ENCODE assay signal across 1 cellular context in the genomic region with DNA sequence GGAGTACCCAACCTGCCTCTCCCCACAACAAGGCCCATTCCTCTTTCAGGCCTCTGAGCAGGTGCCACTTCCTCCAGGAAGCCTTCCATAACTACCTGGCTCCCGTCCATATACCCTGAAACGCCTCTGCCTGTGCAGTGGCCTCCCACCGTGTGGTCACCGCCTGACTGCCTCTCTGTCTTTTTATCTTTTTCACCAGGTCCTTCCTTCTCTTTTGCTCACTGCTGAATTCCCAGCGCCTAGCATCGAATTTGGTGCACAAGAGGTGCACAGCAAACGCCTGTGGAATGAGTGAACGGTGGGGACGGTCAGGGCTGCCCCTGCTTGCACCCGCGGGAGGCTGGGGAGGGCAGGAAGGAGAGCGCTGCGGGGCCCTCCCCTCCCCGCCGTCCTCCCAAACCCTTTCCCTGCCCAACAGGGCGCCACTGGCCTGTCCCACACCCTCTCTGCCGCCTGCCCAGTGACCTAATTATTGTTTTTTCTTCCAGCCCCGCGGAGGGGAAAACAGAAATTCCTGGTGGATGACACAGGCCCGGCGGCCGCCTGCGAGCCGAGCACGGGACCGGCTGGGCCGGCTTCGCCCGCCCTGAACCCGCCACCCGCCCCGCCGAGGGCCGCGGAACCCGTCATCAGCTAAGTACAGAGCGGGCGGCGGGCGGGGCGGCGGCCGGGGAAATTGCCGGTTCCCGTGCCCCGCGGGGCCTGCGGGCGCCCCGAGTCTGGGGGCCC.
TF ChIP-seq lines count a peak whose summit lies in the region.

No MANE protein-coding gene starts in this region.

TF ChIP-seq in HepG2, 621 proteins besides CTCF, POLR2A, EP300 and RAD21 (continued from another document and continues in another):
- TF ChIP-seq, protein P1, sequence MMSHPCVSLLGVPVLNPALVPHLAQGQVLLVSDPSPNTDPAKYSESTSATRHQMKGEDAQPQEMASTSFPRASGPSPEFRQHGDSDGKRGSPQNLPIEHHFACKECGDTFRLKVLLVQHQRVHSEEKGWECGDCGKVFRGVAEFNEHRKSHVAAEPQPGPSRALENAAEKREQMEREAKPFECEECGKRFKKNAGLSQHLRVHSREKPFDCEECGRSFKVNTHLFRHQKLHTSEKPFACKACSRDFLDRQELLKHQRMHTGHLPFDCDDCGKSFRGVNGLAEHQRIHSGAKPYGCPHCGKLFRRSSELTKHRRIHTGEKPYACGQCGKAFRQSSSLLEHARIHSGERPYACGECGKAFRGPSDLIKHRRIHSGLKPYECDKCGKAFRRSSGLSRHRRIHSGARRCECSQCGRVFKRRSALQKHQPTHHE (CRISPR knock-in tag; IDR thresholded peaks at IDR 0.05; ENCODE audit: borderline replicate concordance), result no peak
- TF ChIP-seq, protein P2, sequence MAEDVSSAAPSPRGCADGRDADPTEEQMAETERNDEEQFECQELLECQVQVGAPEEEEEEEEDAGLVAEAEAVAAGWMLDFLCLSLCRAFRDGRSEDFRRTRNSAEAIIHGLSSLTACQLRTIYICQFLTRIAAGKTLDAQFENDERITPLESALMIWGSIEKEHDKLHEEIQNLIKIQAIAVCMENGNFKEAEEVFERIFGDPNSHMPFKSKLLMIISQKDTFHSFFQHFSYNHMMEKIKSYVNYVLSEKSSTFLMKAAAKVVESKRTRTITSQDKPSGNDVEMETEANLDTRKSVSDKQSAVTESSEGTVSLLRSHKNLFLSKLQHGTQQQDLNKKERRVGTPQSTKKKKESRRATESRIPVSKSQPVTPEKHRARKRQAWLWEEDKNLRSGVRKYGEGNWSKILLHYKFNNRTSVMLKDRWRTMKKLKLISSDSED (CRISPR knock-in tag; IDR thresholded peaks at IDR 0.05), result no peak
- TF ChIP-seq RBM22 (optimal IDR thresholded peaks at IDR 0.05; ENCODE audit: low read length) (no peak), KDM5B (CRISPR knock-in tag; IDR thresholded peaks at IDR 0.05; ENCODE audit: borderline replicate concordance) (no peak), PCBP1 (IDR thresholded peaks at IDR 0.05; ENCODE audit: borderline replicate concordance, low read depth, low read length) (0 out of 2 replicates have a peak, but pooled peaks have one; percentile 41), MEIS1 (CRISPR knock-in tag; IDR thresholded peaks at IDR 0.05; ENCODE audit: borderline replicate concordance) (no peak), ZNF124 (CRISPR knock-in tag; IDR thresholded peaks at IDR 0.05) (no peak), ZNF614 (CRISPR knock-in tag; IDR thresholded peaks at IDR 0.05; ENCODE audit: borderline replicate concordance) (no peak), ZNF777 (CRISPR knock-in tag; IDR thresholded peaks at IDR 0.05) (0 out of 2 replicates have a peak, but pooled peaks have one; percentile 29), HNRNPL (IDR thresholded peaks at IDR 0.05; ENCODE audit: low read depth, low read length) (no peak), SKI (IDR thresholded peaks at IDR 0.05; ENCODE audit: partially characterized antibody) (no peak)
- TF ChIP-seq, protein P3, sequence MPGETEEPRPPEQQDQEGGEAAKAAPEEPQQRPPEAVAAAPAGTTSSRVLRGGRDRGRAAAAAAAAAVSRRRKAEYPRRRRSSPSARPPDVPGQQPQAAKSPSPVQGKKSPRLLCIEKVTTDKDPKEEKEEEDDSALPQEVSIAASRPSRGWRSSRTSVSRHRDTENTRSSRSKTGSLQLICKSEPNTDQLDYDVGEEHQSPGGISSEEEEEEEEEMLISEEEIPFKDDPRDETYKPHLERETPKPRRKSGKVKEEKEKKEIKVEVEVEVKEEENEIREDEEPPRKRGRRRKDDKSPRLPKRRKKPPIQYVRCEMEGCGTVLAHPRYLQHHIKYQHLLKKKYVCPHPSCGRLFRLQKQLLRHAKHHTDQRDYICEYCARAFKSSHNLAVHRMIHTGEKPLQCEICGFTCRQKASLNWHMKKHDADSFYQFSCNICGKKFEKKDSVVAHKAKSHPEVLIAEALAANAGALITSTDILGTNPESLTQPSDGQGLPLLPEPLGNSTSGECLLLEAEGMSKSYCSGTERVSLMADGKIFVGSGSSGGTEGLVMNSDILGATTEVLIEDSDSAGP (CRISPR knock-in tag; IDR thresholded peaks at IDR 0.05; ENCODE audit: borderline replicate concordance), result peak; percentile 21; the same call in 1 of the 2 replicates
- TF ChIP-seq, protein P4, sequence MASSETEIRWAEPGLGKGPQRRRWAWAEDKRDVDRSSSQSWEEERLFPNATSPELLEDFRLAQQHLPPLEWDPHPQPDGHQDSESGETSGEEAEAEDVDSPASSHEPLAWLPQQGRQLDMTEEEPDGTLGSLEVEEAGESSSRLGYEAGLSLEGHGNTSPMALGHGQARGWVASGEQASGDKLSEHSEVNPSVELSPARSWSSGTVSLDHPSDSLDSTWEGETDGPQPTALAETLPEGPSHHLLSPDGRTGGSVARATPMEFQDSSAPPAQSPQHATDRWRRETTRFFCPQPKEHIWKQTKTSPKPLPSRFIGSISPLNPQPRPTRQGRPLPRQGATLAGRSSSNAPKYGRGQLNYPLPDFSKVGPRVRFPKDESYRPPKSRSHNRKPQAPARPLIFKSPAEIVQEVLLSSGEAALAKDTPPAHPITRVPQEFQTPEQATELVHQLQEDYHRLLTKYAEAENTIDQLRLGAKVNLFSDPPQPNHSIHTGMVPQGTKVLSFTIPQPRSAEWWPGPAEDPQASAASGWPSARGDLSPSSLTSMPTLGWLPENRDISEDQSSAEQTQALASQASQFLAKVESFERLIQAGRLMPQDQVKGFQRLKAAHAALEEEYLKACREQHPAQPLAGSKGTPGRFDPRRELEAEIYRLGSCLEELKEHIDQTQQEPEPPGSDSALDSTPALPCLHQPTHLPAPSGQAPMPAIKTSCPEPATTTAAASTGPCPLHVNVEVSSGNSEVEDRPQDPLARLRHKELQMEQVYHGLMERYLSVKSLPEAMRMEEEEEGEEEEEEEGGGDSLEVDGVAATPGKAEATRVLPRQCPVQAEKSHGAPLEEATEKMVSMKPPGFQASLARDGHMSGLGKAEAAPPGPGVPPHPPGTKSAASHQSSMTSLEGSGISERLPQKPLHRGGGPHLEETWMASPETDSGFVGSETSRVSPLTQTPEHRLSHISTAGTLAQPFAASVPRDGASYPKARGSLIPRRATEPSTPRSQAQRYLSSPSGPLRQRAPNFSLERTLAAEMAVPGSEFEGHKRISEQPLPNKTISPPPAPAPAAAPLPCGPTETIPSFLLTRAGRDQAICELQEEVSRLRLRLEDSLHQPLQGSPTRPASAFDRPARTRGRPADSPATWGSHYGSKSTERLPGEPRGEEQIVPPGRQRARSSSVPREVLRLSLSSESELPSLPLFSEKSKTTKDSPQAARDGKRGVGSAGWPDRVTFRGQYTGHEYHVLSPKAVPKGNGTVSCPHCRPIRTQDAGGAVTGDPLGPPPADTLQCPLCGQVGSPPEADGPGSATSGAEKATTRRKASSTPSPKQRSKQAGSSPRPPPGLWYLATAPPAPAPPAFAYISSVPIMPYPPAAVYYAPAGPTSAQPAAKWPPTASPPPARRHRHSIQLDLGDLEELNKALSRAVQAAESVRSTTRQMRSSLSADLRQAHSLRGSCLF (CRISPR knock-in tag; IDR thresholded peaks at IDR 0.05; ENCODE audit: borderline replicate concordance), result no peak
- TF ChIP-seq, protein P5, sequence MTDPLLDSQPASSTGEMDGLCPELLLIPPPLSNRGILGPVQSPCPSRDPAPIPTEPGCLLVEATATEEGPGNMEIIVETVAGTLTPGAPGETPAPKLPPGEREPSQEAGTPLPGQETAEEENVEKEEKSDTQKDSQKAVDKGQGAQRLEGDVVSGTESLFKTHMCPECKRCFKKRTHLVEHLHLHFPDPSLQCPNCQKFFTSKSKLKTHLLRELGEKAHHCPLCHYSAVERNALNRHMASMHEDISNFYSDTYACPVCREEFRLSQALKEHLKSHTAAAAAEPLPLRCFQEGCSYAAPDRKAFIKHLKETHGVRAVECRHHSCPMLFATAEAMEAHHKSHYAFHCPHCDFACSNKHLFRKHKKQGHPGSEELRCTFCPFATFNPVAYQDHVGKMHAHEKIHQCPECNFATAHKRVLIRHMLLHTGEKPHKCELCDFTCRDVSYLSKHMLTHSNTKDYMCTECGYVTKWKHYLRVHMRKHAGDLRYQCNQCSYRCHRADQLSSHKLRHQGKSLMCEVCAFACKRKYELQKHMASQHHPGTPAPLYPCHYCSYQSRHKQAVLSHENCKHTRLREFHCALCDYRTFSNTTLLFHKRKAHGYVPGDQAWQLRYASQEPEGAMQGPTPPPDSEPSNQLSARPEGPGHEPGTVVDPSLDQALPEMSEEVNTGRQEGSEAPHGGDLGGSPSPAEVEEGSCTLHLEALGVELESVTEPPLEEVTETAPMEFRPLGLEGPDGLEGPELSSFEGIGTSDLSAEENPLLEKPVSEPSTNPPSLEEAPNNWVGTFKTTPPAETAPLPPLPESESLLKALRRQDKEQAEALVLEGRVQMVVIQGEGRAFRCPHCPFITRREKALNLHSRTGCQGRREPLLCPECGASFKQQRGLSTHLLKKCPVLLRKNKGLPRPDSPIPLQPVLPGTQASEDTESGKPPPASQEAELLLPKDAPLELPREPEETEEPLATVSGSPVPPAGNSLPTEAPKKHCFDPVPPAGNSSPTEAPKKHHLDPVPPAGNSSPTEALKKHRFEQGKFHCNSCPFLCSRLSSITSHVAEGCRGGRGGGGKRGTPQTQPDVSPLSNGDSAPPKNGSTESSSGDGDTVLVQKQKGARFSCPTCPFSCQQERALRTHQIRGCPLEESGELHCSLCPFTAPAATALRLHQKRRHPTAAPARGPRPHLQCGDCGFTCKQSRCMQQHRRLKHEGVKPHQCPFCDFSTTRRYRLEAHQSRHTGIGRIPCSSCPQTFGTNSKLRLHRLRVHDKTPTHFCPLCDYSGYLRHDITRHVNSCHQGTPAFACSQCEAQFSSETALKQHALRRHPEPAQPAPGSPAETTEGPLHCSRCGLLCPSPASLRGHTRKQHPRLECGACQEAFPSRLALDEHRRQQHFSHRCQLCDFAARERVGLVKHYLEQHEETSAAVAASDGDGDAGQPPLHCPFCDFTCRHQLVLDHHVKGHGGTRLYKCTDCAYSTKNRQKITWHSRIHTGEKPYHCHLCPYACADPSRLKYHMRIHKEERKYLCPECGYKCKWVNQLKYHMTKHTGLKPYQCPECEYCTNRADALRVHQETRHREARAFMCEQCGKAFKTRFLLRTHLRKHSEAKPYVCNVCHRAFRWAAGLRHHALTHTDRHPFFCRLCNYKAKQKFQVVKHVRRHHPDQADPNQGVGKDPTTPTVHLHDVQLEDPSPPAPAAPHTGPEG (CRISPR knock-in tag; IDR thresholded peaks at IDR 0.05), result no peak
- TF ChIP-seq, protein P6, sequence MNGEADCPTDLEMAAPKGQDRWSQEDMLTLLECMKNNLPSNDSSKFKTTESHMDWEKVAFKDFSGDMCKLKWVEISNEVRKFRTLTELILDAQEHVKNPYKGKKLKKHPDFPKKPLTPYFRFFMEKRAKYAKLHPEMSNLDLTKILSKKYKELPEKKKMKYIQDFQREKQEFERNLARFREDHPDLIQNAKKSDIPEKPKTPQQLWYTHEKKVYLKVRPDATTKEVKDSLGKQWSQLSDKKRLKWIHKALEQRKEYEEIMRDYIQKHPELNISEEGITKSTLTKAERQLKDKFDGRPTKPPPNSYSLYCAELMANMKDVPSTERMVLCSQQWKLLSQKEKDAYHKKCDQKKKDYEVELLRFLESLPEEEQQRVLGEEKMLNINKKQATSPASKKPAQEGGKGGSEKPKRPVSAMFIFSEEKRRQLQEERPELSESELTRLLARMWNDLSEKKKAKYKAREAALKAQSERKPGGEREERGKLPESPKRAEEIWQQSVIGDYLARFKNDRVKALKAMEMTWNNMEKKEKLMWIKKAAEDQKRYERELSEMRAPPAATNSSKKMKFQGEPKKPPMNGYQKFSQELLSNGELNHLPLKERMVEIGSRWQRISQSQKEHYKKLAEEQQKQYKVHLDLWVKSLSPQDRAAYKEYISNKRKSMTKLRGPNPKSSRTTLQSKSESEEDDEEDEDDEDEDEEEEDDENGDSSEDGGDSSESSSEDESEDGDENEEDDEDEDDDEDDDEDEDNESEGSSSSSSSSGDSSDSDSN (CRISPR knock-in tag; IDR thresholded peaks at IDR 0.05), result peak; percentile 60; the same call in 1 of the 2 replicates
- TF ChIP-seq, protein P7, sequence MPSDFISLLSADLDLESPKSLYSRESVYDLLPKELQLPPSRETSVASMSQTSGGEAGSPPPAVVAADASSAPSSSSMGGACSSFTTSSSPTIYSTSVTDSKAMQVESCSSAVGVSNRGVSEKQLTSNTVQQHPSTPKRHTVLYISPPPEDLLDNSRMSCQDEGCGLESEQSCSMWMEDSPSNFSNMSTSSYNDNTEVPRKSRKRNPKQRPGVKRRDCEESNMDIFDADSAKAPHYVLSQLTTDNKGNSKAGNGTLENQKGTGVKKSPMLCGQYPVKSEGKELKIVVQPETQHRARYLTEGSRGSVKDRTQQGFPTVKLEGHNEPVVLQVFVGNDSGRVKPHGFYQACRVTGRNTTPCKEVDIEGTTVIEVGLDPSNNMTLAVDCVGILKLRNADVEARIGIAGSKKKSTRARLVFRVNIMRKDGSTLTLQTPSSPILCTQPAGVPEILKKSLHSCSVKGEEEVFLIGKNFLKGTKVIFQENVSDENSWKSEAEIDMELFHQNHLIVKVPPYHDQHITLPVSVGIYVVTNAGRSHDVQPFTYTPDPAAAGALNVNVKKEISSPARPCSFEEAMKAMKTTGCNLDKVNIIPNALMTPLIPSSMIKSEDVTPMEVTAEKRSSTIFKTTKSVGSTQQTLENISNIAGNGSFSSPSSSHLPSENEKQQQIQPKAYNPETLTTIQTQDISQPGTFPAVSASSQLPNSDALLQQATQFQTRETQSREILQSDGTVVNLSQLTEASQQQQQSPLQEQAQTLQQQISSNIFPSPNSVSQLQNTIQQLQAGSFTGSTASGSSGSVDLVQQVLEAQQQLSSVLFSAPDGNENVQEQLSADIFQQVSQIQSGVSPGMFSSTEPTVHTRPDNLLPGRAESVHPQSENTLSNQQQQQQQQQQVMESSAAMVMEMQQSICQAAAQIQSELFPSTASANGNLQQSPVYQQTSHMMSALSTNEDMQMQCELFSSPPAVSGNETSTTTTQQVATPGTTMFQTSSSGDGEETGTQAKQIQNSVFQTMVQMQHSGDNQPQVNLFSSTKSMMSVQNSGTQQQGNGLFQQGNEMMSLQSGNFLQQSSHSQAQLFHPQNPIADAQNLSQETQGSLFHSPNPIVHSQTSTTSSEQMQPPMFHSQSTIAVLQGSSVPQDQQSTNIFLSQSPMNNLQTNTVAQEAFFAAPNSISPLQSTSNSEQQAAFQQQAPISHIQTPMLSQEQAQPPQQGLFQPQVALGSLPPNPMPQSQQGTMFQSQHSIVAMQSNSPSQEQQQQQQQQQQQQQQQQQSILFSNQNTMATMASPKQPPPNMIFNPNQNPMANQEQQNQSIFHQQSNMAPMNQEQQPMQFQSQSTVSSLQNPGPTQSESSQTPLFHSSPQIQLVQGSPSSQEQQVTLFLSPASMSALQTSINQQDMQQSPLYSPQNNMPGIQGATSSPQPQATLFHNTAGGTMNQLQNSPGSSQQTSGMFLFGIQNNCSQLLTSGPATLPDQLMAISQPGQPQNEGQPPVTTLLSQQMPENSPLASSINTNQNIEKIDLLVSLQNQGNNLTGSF (CRISPR knock-in tag; IDR thresholded peaks at IDR 0.05), result no peak
- TF ChIP-seq, protein P8, sequence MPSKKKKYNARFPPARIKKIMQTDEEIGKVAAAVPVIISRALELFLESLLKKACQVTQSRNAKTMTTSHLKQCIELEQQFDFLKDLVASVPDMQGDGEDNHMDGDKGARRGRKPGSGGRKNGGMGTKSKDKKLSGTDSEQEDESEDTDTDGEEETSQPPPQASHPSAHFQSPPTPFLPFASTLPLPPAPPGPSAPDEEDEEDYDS (CRISPR knock-in tag; IDR thresholded peaks at IDR 0.05), result no peak
